Comparison of ENCODE assay signal across 1 cellular context in genomic region chr6:49370518-49370917, GRCh38.
TF ChIP-seq lines count a peak whose summit lies in the region.

No MANE protein-coding gene starts in this region.

TF ChIP-seq in HCT116, 20 proteins besides CTCF, POLR2A, EP300 and RAD21 (continued from another document):
- no peak for TF ChIP-seq ZFX (IDR thresholded peaks at IDR 0.05)
- no peak for TF ChIP-seq FOSL1 (IDR thresholded peaks at IDR 0.05; ENCODE audit: low read depth)
- TF ChIP-seq REST (IDR thresholded peaks at IDR 0.05; ENCODE audit: low read depth), result no peak
TF ChIP-seq in HCT116: peak in this region for 0.
